Comparison of ENCODE assay signal across 13 cellular contexts in genomic region chr7:38629621-38630020, GRCh38. TPM values are rescaled to one million over a fixed set of nuclear protein-coding genes. Genes with fewer than 3 reads are reported as not detected.
DNase-seq lines count a peak whose midpoint lies in the region; ATAC-seq and TF ChIP-seq lines count a peak whose summit lies in the region.
"Had no signal": no experiment of that assay in that cellular context is flagged by ENCODE, and none has a peak within 500 bp of the region (broad histone marks: within the 10 kb centered on the region; RNA-seq: fewer than 3 reads in every experiment).

No MANE protein-coding gene starts in this region.

- H2AFZ ChIP-seq in mesenchymal stem cell (ENCODE audit: low read depth, low read length): no peak overlapping the region
- H2AFZ ChIP-seq in Karpas-422 (ENCODE audit: low read length): no peak overlapping the region

- H3K14ac ChIP-seq in mesenchymal stem cell (ENCODE audit: low read length in 2 of 2): no peak overlapping the region

- CTCF ChIA-PET in AG04450 (lab: Charles Lee): interaction anchor here (1.0 kb wide), 1 partner anchor 294 kb away, joined by 3 read pairs; no protein-coding TSS in a partner anchor
- CTCF ChIA-PET in WTC11 (lab: Charles Lee): no interaction called here

- DNase-seq in AG04450 (ENCODE audit: low read depth, low spot score): no peak
- peak; percentile 72 for DNase-seq in Daoy (ENCODE audit: low read depth)
- no peak for DNase-seq in WTC11 (ENCODE audit: low spot score)
- DNase-seq in mesenchymal stem cell: no peak
- DNase-seq in Karpas-422: no peak
- no peak for DNase-seq in left lobe of liver (ENCODE audit: low spot score)
- DNase-seq in GOT3 (lab: John Stamatoyannopoulos, UW): no peak
- no peak for DNase-seq in brain microvascular endothelial cell
- DNase-seq: activated CD4-positive, alpha-beta memory T cell treated with anti-CD3 and anti-CD28 coated beads, Interleukin-2, amount 10 ng/mL, durations not matched to agents 7 days and 5 days; activated naive CD4-positive, alpha-beta T cell treated with Interleukin-2 at 50 U/mL for 16 hours; CD4-positive, CD25-positive, alpha-beta regulatory T cell; NCI-H187 treated with DMSO at 0.1 percent for 48 hours; T-helper 2 cell had no signal

- H2BK5ac ChIP-seq in mesenchymal stem cell (ENCODE audit: low read depth, low read length, poor library complexity, severe bottlenecking): no peak overlapping the region

- H2BK12ac ChIP-seq in mesenchymal stem cell (ENCODE audit: low read length in 2 of 2): no peak overlapping the region

- H3K9me3 Mint-ChIP-seq in WTC11: peaks cover 14% of the 10 kb centered on the region

- H3K36me3 Mint-ChIP-seq in WTC11: peaks cover 6% of the 10 kb centered on the region; the same call in 1 of the 2 replicates
- H3K36me3 Mint-ChIP-seq: CD4-positive, CD25-positive, alpha-beta regulatory T cell had no signal

- H3K4me2 ChIP-seq in mesenchymal stem cell (ENCODE audit: low read length, poor library complexity, severe bottlenecking) (no peak overlapping the region), Karpas-422 (ENCODE audit: low read depth, low read length, poor library complexity, severe bottlenecking) (no peak overlapping the region)

- H2AK5ac ChIP-seq in mesenchymal stem cell (ENCODE audit: low read length, severe bottlenecking): no peak overlapping the region

- H3K4me3 ChIP-seq in AG04450 (ENCODE audit: low read depth, low read length): peak overlapping the region; percentile 61; the same call in 1 of the 2 replicates
- peak overlapping the region in 1 of 2 experiments; percentile 89 for H3K4me3 ChIP-seq in mesenchymal stem cell (ENCODE audit: insufficient read depth in 1 of 2, low read depth in 1 of 2, low read length in 2 of 2)
- no peak overlapping the region for H3K4me3 ChIP-seq in Karpas-422 (ENCODE audit: low read length)
- H3K4me3 ChIP-seq in brain microvascular endothelial cell (ENCODE audit: low read depth, low read length): no peak overlapping the region

- H3K4ac ChIP-seq in mesenchymal stem cell (ENCODE audit: low read depth in 1 of 2, low read length in 2 of 2): no peak overlapping the region

- no peaks in the 10 kb centered on the region for H3K79me1 ChIP-seq in mesenchymal stem cell (replicated peaks; ENCODE audit: low read length, poor library complexity, severe bottlenecking)

- H3K27ac Mint-ChIP-seq in WTC11: no peak overlapping the region
- H3K27ac Mint-ChIP-seq: activated CD4-positive, alpha-beta memory T cell treated with anti-CD3 and anti-CD28 coated beads, Interleukin-2, amount 10 ng/mL, durations not matched to agents 7 days and 5 days; CD4-positive, CD25-positive, alpha-beta regulatory T cell had no signal

- peak overlapping the region; percentile 82 for H3K9ac ChIP-seq in mesenchymal stem cell (ENCODE audit: low read length)
- no peak overlapping the region for H3K9ac ChIP-seq in Karpas-422 (ENCODE audit: low read length)

- WGBS in mesenchymal stem cell: 93% methylated on average over 3 of the region's 3 CpGs

- peaks cover 48% of the 10 kb centered on the region for H3K27me3 Mint-ChIP-seq in WTC11 (ENCODE audit: low read depth)

- H3K4me1 ChIP-seq in mesenchymal stem cell (ENCODE audit: control insufficient read depth, insufficient read depth, low read depth, low read length) (peaks cover 2% of the 10 kb centered on the region), Karpas-422 (ENCODE audit: low read length) (no peaks in the 10 kb centered on the region)

- peaks cover 13% of the 10 kb centered on the region for H3K4me1 Mint-ChIP-seq in WTC11

- H3K27me3 ChIP-seq in AG04450 (ENCODE audit: control insufficient read depth, insufficient read depth, low read length) (peaks cover 3% of the 10 kb centered on the region), mesenchymal stem cell (ENCODE audit: control insufficient read depth in 1 of 2, insufficient read depth in 1 of 2, low read length in 2 of 2) (peaks cover 0 to 20% of the 10 kb centered on the region in 2 experiments), Karpas-422 (ENCODE audit: low read length) (no peaks in the 10 kb centered on the region), brain microvascular endothelial cell (replicated peaks) (peaks cover 4% of the 10 kb centered on the region)

- H2BK15ac ChIP-seq in mesenchymal stem cell (ENCODE audit: low read depth, poor library complexity, severe bottlenecking): no peak overlapping the region

- no peaks in the 10 kb centered on the region for H3K36me3 ChIP-seq in mesenchymal stem cell (ENCODE audit: control insufficient read depth in 1 of 2, insufficient read depth in 2 of 2, low read depth in 1 of 2, low read length in 2 of 2)
- no peaks in the 10 kb centered on the region for H3K36me3 ChIP-seq in Karpas-422 (ENCODE audit: insufficient read depth, low read length)
- H3K36me3 ChIP-seq in brain microvascular endothelial cell (replicated peaks): no peaks in the 10 kb centered on the region

- H3K4me3 Mint-ChIP-seq in WTC11: peak overlapping the region; percentile 68
- H3K4me3 Mint-ChIP-seq: activated CD4-positive, alpha-beta memory T cell treated with anti-CD3 and anti-CD28 coated beads, Interleukin-2, amount 10 ng/mL, durations not matched to agents 7 days and 5 days had no signal

- no peaks in the 10 kb centered on the region for H4K20me1 ChIP-seq in Karpas-422 (ENCODE audit: insufficient read depth, low read depth, low read length)

- no peak for TF ChIP-seq CTCF in AG04450 (IDR thresholded peaks at IDR 0.05; ENCODE audit: low read depth, low read length)
- TF ChIP-seq CTCF in WTC11 (IDR thresholded peaks at IDR 0.05): no peak
- no peak for TF ChIP-seq CTCF in brain microvascular endothelial cell (IDR thresholded peaks at IDR 0.05; ENCODE audit: low read depth, low read length, missing control alignments)

- H3K79me2 ChIP-seq in Karpas-422 (ENCODE audit: low read length): no peaks in the 10 kb centered on the region

- in situ Hi-C loops in brain microvascular endothelial cell (cut with HindIII; ENCODE audit: low pct_ligation_motif_present, low sequenced_read_pairs): no loop called here

- H4K91ac ChIP-seq in mesenchymal stem cell (ENCODE audit: low read length): no peak overlapping the region

- H3K9me3 ChIP-seq in AG04450 (ENCODE audit: control insufficient read depth, insufficient read depth, low read length): no peaks in the 10 kb centered on the region
- H3K9me3 ChIP-seq in mesenchymal stem cell (ENCODE audit: control insufficient read depth, low read length): peaks cover 14% of the 10 kb centered on the region
- no peaks in the 10 kb centered on the region for H3K9me3 ChIP-seq in Karpas-422 (ENCODE audit: low read length)

- H4K8ac ChIP-seq in mesenchymal stem cell (ENCODE audit: low read length): no peak overlapping the region

- no peak for ATAC-seq in WTC11
- ATAC-seq in left lobe of liver: no peak

- H3K9me2 ChIP-seq in Karpas-422 (replicated peaks; ENCODE audit: insufficient read depth, low read length): no peaks in the 10 kb centered on the region

- no peak overlapping the region for H2BK120ac ChIP-seq in mesenchymal stem cell (ENCODE audit: low read depth, low read length)

- peak overlapping the region; percentile 21 for H3K27ac ChIP-seq in AG04450 (ENCODE audit: low read depth, low read length)
- H3K27ac ChIP-seq in mesenchymal stem cell (ENCODE audit: low read length, poor library complexity, severe bottlenecking): no peak overlapping the region
- no peak overlapping the region for H3K27ac ChIP-seq in Karpas-422 (ENCODE audit: low read length)
- H3K27ac ChIP-seq in brain microvascular endothelial cell: no peak overlapping the region

- no peak overlapping the region for H3K18ac ChIP-seq in mesenchymal stem cell (ENCODE audit: low read depth in 1 of 2, low read length in 2 of 2)

- no peak overlapping the region for H3K23ac ChIP-seq in mesenchymal stem cell (ENCODE audit: low read length in 2 of 2)

- POLR2A ChIA-PET in AG04450 (lab: Yijun Ruan, JAX): no interaction called here
- POLR2A ChIA-PET in WTC11 (lab: Charles Lee): no interaction called here

TF ChIP-seq in WTC11, 78 proteins besides CTCF, POLR2A, EP300 and RAD21 (continues in another document):
- TF ChIP-seq HMGA2 (CRISPR knock-in tag; IDR thresholded peaks at IDR 0.05) (no peak), OVOL2 (CRISPR knock-in tag; IDR thresholded peaks at IDR 0.05; ENCODE audit: borderline replicate concordance) (no peak), PREB (CRISPR knock-in tag; IDR thresholded peaks at IDR 0.05; ENCODE audit: borderline replicate concordance) (no peak), RELA (CRISPR knock-in tag; IDR thresholded peaks at IDR 0.05; ENCODE audit: borderline replicate concordance) (no peak), NFE2L1 (CRISPR knock-in tag; IDR thresholded peaks at IDR 0.05) (no peak), ZNF138 (CRISPR knock-in tag; conservative IDR thresholded peaks at IDR 0.05) (no peak)
- TF ChIP-seq, protein P1, sequence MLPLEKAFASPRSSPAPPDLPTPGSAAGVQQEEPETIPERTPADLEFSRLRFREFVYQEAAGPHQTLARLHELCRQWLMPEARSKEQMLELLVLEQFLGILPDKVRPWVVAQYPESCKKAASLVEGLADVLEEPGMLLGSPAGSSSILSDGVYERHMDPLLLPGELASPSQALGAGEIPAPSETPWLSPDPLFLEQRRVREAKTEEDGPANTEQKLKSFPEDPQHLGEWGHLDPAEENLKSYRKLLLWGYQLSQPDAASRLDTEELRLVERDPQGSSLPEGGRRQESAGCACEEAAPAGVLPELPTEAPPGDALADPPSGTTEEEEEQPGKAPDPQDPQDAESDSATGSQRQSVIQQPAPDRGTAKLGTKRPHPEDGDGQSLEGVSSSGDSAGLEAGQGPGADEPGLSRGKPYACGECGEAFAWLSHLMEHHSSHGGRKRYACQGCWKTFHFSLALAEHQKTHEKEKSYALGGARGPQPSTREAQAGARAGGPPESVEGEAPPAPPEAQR (CRISPR knock-in tag; IDR thresholded peaks at IDR 0.05): no peak

RNA-seq across cellular contexts. Expression of gene AMPH, which starts 1.6 kb away (rescaled TPM):
- polyA plus RNA-seq in AG04450 (2011; rRNA removed): 17.3 and 19.5 TPM in 2 replicates
- polyA minus RNA-seq in AG04450 (2011; rRNA and poly(A)+ RNA removed): 20.2 and 21.7 TPM in 2 replicates
- total RNA-seq in Daoy (2014; rRNA removed; shearing (Covaris generic)): 14.0 and 27.8 TPM in 2 replicates
- 8.9 to 10.0 TPM (median 9.0 TPM) in 3 replicates for total RNA-seq in WTC11 (2021)
- polyA plus RNA-seq in mesenchymal stem cell (2013, experiment 1 of 2): 0.07 TPM
- polyA plus RNA-seq in mesenchymal stem cell (2013, experiment 2 of 2): 0.10 TPM
- not detected in 2 replicates for total RNA-seq in Karpas-422 (2014; rRNA removed; shearing (Covaris generic); ENCODE audit: low replicate concordance)
- total RNA-seq in left lobe of liver: 1.1 TPM
- total RNA-seq: activated CD4-positive, alpha-beta memory T cell treated with anti-CD3 and anti-CD28 coated beads, Interleukin-2, amount 10 ng/mL, durations not matched to agents 7 days and 5 days; CD4-positive, CD25-positive, alpha-beta regulatory T cell had no signal
